ENCODE assay signal across 9 cellular contexts in genomic region chr9:114452219-114453169, GRCh38. TPM values are rescaled to one million over a fixed set of nuclear protein-coding genes. Genes with fewer than 3 reads are reported as not detected.
DNase-seq lines count a peak whose midpoint lies in the region; ATAC-seq lines count a peak whose summit lies in the region.
"Had no signal": no experiment of that assay in that cellular context is flagged by ENCODE, and none has a peak within 500 bp of the region (broad histone marks: within the 10 kb centered on the region; RNA-seq: fewer than 3 reads in every experiment).

No MANE protein-coding gene starts in this region.

- H3K4me1 ChIP-seq in Karpas-422 (ENCODE audit: low read length) = peaks cover 16% of the 10 kb centered on the region

- no peaks in the 10 kb centered on the region for H4K20me1 ChIP-seq in Karpas-422 (ENCODE audit: insufficient read depth, low read depth, low read length)

- peak overlapping the region; percentile 46 for H3K4me2 ChIP-seq in Karpas-422 (ENCODE audit: low read depth, low read length, poor library complexity, severe bottlenecking)

- no peaks in the 10 kb centered on the region for H3K9me3 ChIP-seq in Karpas-422 (ENCODE audit: low read length)

- H3K36me3 ChIP-seq in Karpas-422 (ENCODE audit: insufficient read depth, low read length) = no peaks in the 10 kb centered on the region

- ATAC-seq in GM21447 (IDR thresholded peaks at IDR 0.05; ENCODE audit: unreplicated experiment) (no peak), HG03025 (IDR thresholded peaks at IDR 0.05; ENCODE audit: low FRiP score, unreplicated experiment) (no peak)
- ATAC-seq: HCT116 had no signal

- no peak overlapping the region for H3K27ac ChIP-seq in Karpas-422 (ENCODE audit: low read length)

- peak overlapping the region; percentile 27; the same call in 1 of the 2 replicates for H3K4me3 ChIP-seq in Karpas-422 (ENCODE audit: low read length)

- no peaks in the 10 kb centered on the region for H3K79me2 ChIP-seq in Karpas-422 (ENCODE audit: low read length)

- H3K27me3 ChIP-seq in Karpas-422 (ENCODE audit: low read length) = no peaks in the 10 kb centered on the region

- H3K9me2 ChIP-seq in Karpas-422 (replicated peaks; ENCODE audit: insufficient read depth, low read length) = no peaks in the 10 kb centered on the region

- H2AFZ ChIP-seq in Karpas-422 (ENCODE audit: low read length) = peak overlapping the region; percentile 38; the same call in 1 of the 2 replicates

- DNase-seq in COLO668 (lab: John Stamatoyannopoulos, UW; ENCODE audit: unreplicated experiment) = peak; percentile 92
- DNase-seq in Karpas-422 = peak; percentile 67
- DNase-seq in SHP77 (lab: John Stamatoyannopoulos, UW) = peak; percentile 90 to 91
- DNase-seq in effector CD4-positive, alpha-beta T cell = peak; percentile 17
- DNase-seq in NCI-H446 treated with DMSO at 0.1 percent for 48 hours (lab: John Stamatoyannopoulos, UW) = no peak
- DNase-seq in iPS-NIHi7 (ENCODE audit: extremely low spot score) = no peak

- peak overlapping the region; percentile 6 for H3K9ac ChIP-seq in Karpas-422 (ENCODE audit: low read length)

RNA-seq across cellular contexts. Expression of gene WHRN, which starts 52.8 kb away (rescaled TPM):
- total RNA-seq in Karpas-422 (2014; rRNA removed; shearing (Covaris generic); ENCODE audit: low replicate concordance) = 0.30 and 0.76 TPM in 2 replicates

Comparison
In these comparisons a context has a peak if more than half of its experiments do, and no peak if none do; other contexts are left out.
1. DNase-seq: peak in COLO668 (single experiment), Karpas-422 (single experiment), SHP77 (2 of 2) and effector CD4-positive, alpha-beta T cell (single experiment); none in NCI-H446 treated with DMSO at 0.1 percent for 48 hours (single experiment) and iPS-NIHi7 (single experiment).